8 cellular contexts compared by ENCODE assay signal in genomic region chr14:88463318-88463717, GRCh38.
A peak's percentile ranks its signal among the peaks of the same experiment; 100 is the strongest.
DNase-seq lines count a peak whose midpoint lies in the region; ATAC-seq, FAIRE-seq and TF ChIP-seq lines count a peak whose summit lies in the region.

No MANE protein-coding gene starts in this region.

- no peaks in the 10 kb centered on the region for H3K36me3 Mint-ChIP-seq in Calu3 (ENCODE audit: insufficient read depth, unreplicated experiment)

- no TSS peak for BruUV-seq in Calu3 (replicated peaks; lab: Mats Ljungman, UMichigan)

- peaks cover 24% of the 10 kb centered on the region for H3K36me3 ChIP-seq in RWPE2 (ENCODE audit: low read depth)
- H3K36me3 ChIP-seq in kidney (ENCODE audit: control insufficient read depth in 1 of 2, insufficient read depth in 2 of 2, low read length in 2 of 2), result peaks cover 0 to 24% of the 10 kb centered on the region in 2 donors

- H3K4me3 Mint-ChIP-seq in Calu3 (ENCODE audit: low read depth, unreplicated experiment), result no peak overlapping the region

- H3K27me3 ChIP-seq in RWPE2 (ENCODE audit: insufficient read depth, poor library complexity, severe bottlenecking), result no peaks in the 10 kb centered on the region

- CTCF ChIA-PET in Calu3 (lab: Charles Lee), result no interaction called here

- H3K9me3 Mint-ChIP-seq in Calu3 (ENCODE audit: low read depth, unreplicated experiment), result peaks cover 14% of the 10 kb centered on the region

- H3K9me3 ChIP-seq in RWPE2 (ENCODE audit: severe bottlenecking) (no peaks in the 10 kb centered on the region), kidney (ENCODE audit: control insufficient read depth in 1 of 2, low read length in 2 of 2) (no peaks in the 10 kb centered on the region)

- ATAC-seq in GM21723 (IDR thresholded peaks at IDR 0.05; ENCODE audit: unreplicated experiment), result peak; percentile 61
- no peak for ATAC-seq in RWPE2 (ENCODE audit: low read depth)
- no peak for ATAC-seq in HG03469 (IDR thresholded peaks at IDR 0.05; ENCODE audit: unreplicated experiment)

- no peak overlapping the region for H3K27ac ChIP-seq in RWPE2 (ENCODE audit: poor library complexity, severe bottlenecking)
- no peak overlapping the region for H3K27ac ChIP-seq in kidney (ENCODE audit: low read depth in 2 of 2, low read length in 2 of 2)
- H3K27ac ChIP-seq in coronary artery, result no peak overlapping the region

- H3K9ac ChIP-seq in kidney (ENCODE audit: low read length in 2 of 2), result no peak overlapping the region

- TF ChIP-seq CTCF in Calu3 (IDR thresholded peaks at IDR 0.05; ENCODE audit: unreplicated experiment) (no peak), RWPE2 (IDR thresholded peaks at IDR 0.05; ENCODE audit: poor library complexity, severe bottlenecking) (peak; percentile 35), kidney (IDR thresholded peaks at IDR 0.05; ENCODE audit: borderline replicate concordance, extremely low read depth, insufficient read depth) (peak; percentile 34), coronary artery (IDR thresholded peaks at IDR 0.05) (no peak)

- H3K4me3 ChIP-seq in RWPE2 (ENCODE audit: severe bottlenecking) (no peak overlapping the region), kidney (ENCODE audit: low read length in 2 of 2) (no peak overlapping the region), coronary artery (no peak overlapping the region)

- no peak overlapping the region for H3K27ac Mint-ChIP-seq in Calu3 (ENCODE audit: unreplicated experiment)

- FAIRE-seq in kidney (lab: Jason Lieb, UNC), result no peak

- H3K27me3 Mint-ChIP-seq in Calu3 (ENCODE audit: unreplicated experiment), result no peaks in the 10 kb centered on the region

- peak; percentile 8 for DNase-seq in Calu3
- no peak for DNase-seq in RWPE2 (ENCODE audit: low spot score)
- DNase-seq in kidney, result no peak
- DNase-seq in RPMI8226, result no peak
- DNase-seq in coronary artery (ENCODE audit: low spot score), result no peak
- no peak for DNase-seq in NCI-H1105 treated with DMSO at 0.1 percent for 48 hours (lab: John Stamatoyannopoulos, UW)

- intact Hi-C loops in Calu3 (cut with micrococcal nuclease; ENCODE audit: unreplicated experiment), result no loop called here
- intact Hi-C loops in kidney (cut with DNase I), result no loop called here

- H3K4me1 Mint-ChIP-seq in Calu3 (ENCODE audit: low read depth, unreplicated experiment), result peaks cover 6% of the 10 kb centered on the region

- H3K4me1 ChIP-seq in RWPE2 (ENCODE audit: insufficient read depth, poor library complexity, severe bottlenecking) (peaks cover 4% of the 10 kb centered on the region), kidney (ENCODE audit: control insufficient read depth in 1 of 2, insufficient read depth in 1 of 2, low read depth in 1 of 2, low read length in 2 of 2) (no peaks in the 10 kb centered on the region)

Comparison
In these comparisons a context has a peak if more than half of its experiments do, and no peak if none do; other contexts are left out.
1. CTCF ChIP-seq: peak in RWPE2 (single experiment) and kidney (single experiment); none in Calu3 (single experiment) and coronary artery (single experiment).